In the genomic region with DNA sequence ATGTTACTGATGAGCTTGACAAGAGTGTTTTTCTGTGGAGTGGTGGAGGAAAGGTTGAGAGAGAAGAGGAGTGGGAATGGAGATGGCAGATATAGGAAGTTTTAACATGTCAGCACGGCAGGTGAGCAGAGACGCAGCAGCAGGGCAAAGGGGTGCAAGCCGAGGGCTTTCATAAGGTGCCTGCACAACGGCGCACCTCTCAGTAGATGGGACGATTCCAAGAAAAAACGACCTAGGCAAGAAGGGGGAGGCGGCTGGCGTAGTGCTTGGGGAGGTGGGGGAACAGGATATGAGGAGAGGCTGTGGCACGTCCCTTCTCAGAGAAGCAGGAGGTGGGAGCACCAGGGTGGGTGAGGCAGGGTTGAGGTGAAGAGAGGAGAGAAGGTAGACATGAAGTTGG, we compare ENCODE assay signal across 2 cellular contexts.
TF ChIP-seq lines count a peak whose summit lies in the region.

No MANE protein-coding gene starts in this region.

TF ChIP-seq in liver, 16 proteins besides CTCF, POLR2A, EP300 and RAD21:
- TF ChIP-seq TAF1 (conservative IDR thresholded peaks at IDR 0.05) (no peak), EGR1 (IDR thresholded peaks at IDR 0.05; ENCODE audit: low read depth in 2 of 2) (no peak), YY1 (IDR thresholded peaks at IDR 0.05) (no peak), SP1 (IDR thresholded peaks at IDR 0.05) (no peak), NR2F2 (IDR thresholded peaks at IDR 0.05) (no peak)

TF ChIP-seq in H1, 55 proteins besides CTCF, POLR2A, EP300 and RAD21:
- TF ChIP-seq TBP (IDR thresholded peaks at IDR 0.05; ENCODE audit: low read depth, low read length) (no peak), BRCA1 (IDR thresholded peaks at IDR 0.05; ENCODE audit: low read depth, low read length) (no peak)
